In genomic region chr19:40284251-40284500, GRCh38 we compare ENCODE assay signal across 8 cellular contexts. TPM values are rescaled to one million over a fixed set of nuclear protein-coding genes. Genes with fewer than 3 reads are reported as not detected.
DNase-seq lines count a peak whose midpoint lies in the region; ATAC-seq and TF ChIP-seq lines count a peak whose summit lies in the region.

No MANE protein-coding gene starts in this region.

- peak overlapping the region; percentile 71 for H3K4me3 ChIP-seq in astrocyte of the cerebellum (ENCODE audit: low read depth, low read length)
- H3K4me3 ChIP-seq in lower leg skin (ENCODE audit: low read depth, poor library complexity, severe bottlenecking): peak overlapping the region; percentile 77
- peak overlapping the region; percentile 79 to 98 (median 92) for H3K4me3 ChIP-seq in tibial nerve

- intact Hi-C loops in lower leg skin (cut with DNase I; ENCODE audit: low total_unique reads): no loop called here

- no peak for ATAC-seq in activated T-cell treated with anti-CD3 and anti-CD28 coated beads, Interleukin-2, amount 50 U/mL, for 4 hours
- no peak for ATAC-seq in HG02610 (IDR thresholded peaks at IDR 0.05; ENCODE audit: unreplicated experiment)
- no peak for ATAC-seq in HG03432 (IDR thresholded peaks at IDR 0.05; ENCODE audit: unreplicated experiment)
- ATAC-seq in GM18519 (IDR thresholded peaks at IDR 0.05; ENCODE audit: low FRiP score, unreplicated experiment): no peak

- no peaks in the 10 kb centered on the region for H3K27me3 Mint-ChIP-seq in activated T-cell treated with anti-CD3 and anti-CD28 coated beads, Interleukin-2, amount 50 U/mL, for 4 hours (ENCODE audit: low read depth)

- H3K36me3 ChIP-seq in tibial nerve: no peaks in the 10 kb centered on the region

- H3K4me1 Mint-ChIP-seq in activated T-cell treated with anti-CD3 and anti-CD28 coated beads, Interleukin-2, amount 50 U/mL, for 4 hours (ENCODE audit: low read depth): peaks cover 52% of the 10 kb centered on the region

- TF ChIP-seq EP300 in tibial nerve (IDR thresholded peaks at IDR 0.05): no peak

- TF ChIP-seq CTCF in astrocyte of the cerebellum (IDR thresholded peaks at IDR 0.05; ENCODE audit: low read depth, low read length, missing control alignments) (no peak), lower leg skin (IDR thresholded peaks at IDR 0.05) (no peak), tibial nerve (IDR thresholded peaks at IDR 0.05) (no peak)

- peaks cover 0 to 57% (median 52%) of the 10 kb centered on the region in 4 donors for H3K4me1 ChIP-seq in tibial nerve

- H3K27me3 ChIP-seq in tibial nerve: no peaks in the 10 kb centered on the region

- 1 to 7% methylated on average over 4 of the region's 4 CpGs for WGBS in lower leg skin, 2 donors
- 4 to 10% methylated on average over 4 of the region's 4 CpGs for WGBS in tibial nerve, 2 donors

- no peak for DNase-seq in activated T-cell treated with anti-CD3 and anti-CD28 coated beads, Interleukin-2, amount 50 U/mL, for 4 hours
- no peak for DNase-seq in activated T-cell treated with anti-CD3 and anti-CD28 coated beads, Interleukin-2, amount 50 U/mL, for 48 hours
- DNase-seq in astrocyte of the cerebellum (ENCODE audit: low read depth) (no peak), lower leg skin (ENCODE audit: low spot score in 2 of 2) (no peak), tibial nerve (ENCODE audit: low spot score in 2 of 2) (no peak)

- H3K9me3 Mint-ChIP-seq in activated T-cell treated with anti-CD3 and anti-CD28 coated beads, Interleukin-2, amount 50 U/mL, for 4 hours: no peaks in the 10 kb centered on the region

- peak overlapping the region; percentile 94 for H3K4me3 Mint-ChIP-seq in activated T-cell treated with anti-CD3 and anti-CD28 coated beads, Interleukin-2, amount 50 U/mL, for 4 hours

- peak overlapping the region; percentile 92 to 100 (median 97) for H3K27ac ChIP-seq in tibial nerve

- no peaks in the 10 kb centered on the region for H3K36me3 Mint-ChIP-seq in activated T-cell treated with anti-CD3 and anti-CD28 coated beads, Interleukin-2, amount 50 U/mL, for 4 hours (ENCODE audit: insufficient read depth)

- in situ Hi-C loops in astrocyte of the cerebellum (cut with HindIII; ENCODE audit: low sequenced_read_pairs): no loop called here

- H3K9me3 ChIP-seq in tibial nerve: no peaks in the 10 kb centered on the region

- TF ChIP-seq POLR2A in lower leg skin (IDR thresholded peaks at IDR 0.05): no peak
- no peak for TF ChIP-seq POLR2A in tibial nerve (IDR thresholded peaks at IDR 0.05)

RNA-seq across cellular contexts. Expression of gene AKT2, which starts 1.0 kb away (rescaled TPM):
- 100 to 1,000 TPM; 147 to 158 (median 151) TPM for total RNA-seq in activated T-cell treated with anti-CD3 and anti-CD28 coated beads, Interleukin-2, amount 50 U/mL, for 4 hours
- total RNA-seq in lower leg skin (100 to 1,000 TPM in 1 of 4 donors, 10 to 100 TPM in 3; 71.1 to 129 (median 82.2) TPM), tibial nerve (100 to 1,000 TPM in 3 of 4 donors, 10 to 100 TPM in 1; 93.3 to 161 (median 121) TPM)

RNA-seq across cellular contexts. Expression of gene CCNP, which starts 57.7 kb away (rescaled TPM):
- under 1 TPM in 2 of 3 donors, not detected in 1; 0.32 to 0.43 TPM for total RNA-seq in activated T-cell treated with anti-CD3 and anti-CD28 coated beads, Interleukin-2, amount 50 U/mL, for 4 hours
- under 1 TPM in 1 of 4 donors, not detected in 3; 0.29 TPM for total RNA-seq in lower leg skin
- total RNA-seq in tibial nerve: 1 to 10 TPM in 1 of 4 donors, not detected in 3; 2.7 TPM
